24 cellular contexts compared by ENCODE assay signal in the genomic region with DNA sequence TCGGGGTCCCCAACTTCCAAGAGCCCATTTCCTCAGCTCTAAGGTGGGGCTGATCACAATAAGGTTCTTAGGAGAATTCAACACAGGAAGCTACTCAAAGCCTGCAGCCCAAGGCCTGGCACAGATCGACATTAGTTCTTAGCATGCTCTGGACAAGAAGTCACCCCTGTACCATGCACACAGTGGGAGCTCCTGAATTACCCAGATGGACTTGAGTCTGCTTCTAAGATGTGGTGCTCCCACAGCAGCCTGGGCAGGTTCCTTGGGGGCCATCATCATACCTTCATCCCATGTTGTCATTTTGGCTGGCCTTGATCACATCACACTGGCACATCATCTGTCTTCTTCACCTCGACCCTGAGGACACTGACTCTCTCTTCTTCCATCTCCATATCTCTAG.
"Had no signal": no experiment of that assay in that cellular context is flagged by ENCODE, and none has a peak within 500 bp of the region (broad histone marks: within the 10 kb centered on the region; RNA-seq: fewer than 3 reads in every experiment).

No MANE protein-coding gene starts in this region.

- H3K4me3 ChIP-seq: K562 had no signal

- H3K4me3 Mint-ChIP-seq: activated CD4-positive, alpha-beta memory T cell treated with anti-CD3 and anti-CD28 coated beads, Interleukin-2, amount 10 ng/mL, durations not matched to agents 7 days and 5 days; activated naive CD4-positive, alpha-beta T cell treated with anti-CD3 and anti-CD28 coated beads for 36 hours; activated T-helper 17 cell treated with anti-CD3 and anti-CD28 coated beads, Interleukin-2, amount 50 U/mL, for 72 hours; brain; T-helper 1 cell treated with Interleukin-12 subunit alpha and Interleukin-12 subunit beta and Interleukin-4 antibody, amounts not matched to agents 30 μg/mL and 1 μg/mL, for 36 hours; WTC11 had no signal

- H3K27ac Mint-ChIP-seq: activated CD4-positive, alpha-beta memory T cell treated with anti-CD3 and anti-CD28 coated beads, Interleukin-2, amount 10 ng/mL, durations not matched to agents 7 days and 5 days; activated naive CD4-positive, alpha-beta T cell treated with anti-CD3 and anti-CD28 coated beads for 36 hours; activated T-helper 17 cell treated with anti-CD3 and anti-CD28 coated beads, Interleukin-2, amount 50 U/mL, for 72 hours; T-helper 1 cell treated with Interleukin-12 subunit alpha and Interleukin-12 subunit beta and Interleukin-4 antibody, amounts not matched to agents 30 μg/mL and 1 μg/mL, for 36 hours; WTC11 had no signal

- H3K9me3 Mint-ChIP-seq: activated CD4-positive, alpha-beta memory T cell treated with anti-CD3 and anti-CD28 coated beads, Interleukin-2, amount 10 ng/mL, durations not matched to agents 7 days and 5 days; activated naive CD4-positive, alpha-beta T cell treated with anti-CD3 and anti-CD28 coated beads for 36 hours; activated T-helper 17 cell treated with anti-CD3 and anti-CD28 coated beads, Interleukin-2, amount 50 U/mL, for 72 hours; T-helper 1 cell treated with Interleukin-12 subunit alpha and Interleukin-12 subunit beta and Interleukin-4 antibody, amounts not matched to agents 30 μg/mL and 1 μg/mL, for 36 hours; WTC11 had no signal

- ATAC-seq: activated T-helper 17 cell treated with anti-CD3 and anti-CD28 coated beads, Interleukin-2, amount 50 U/mL, for 72 hours; K562; Panc1; WTC11 had no signal

- H3K36me3 Mint-ChIP-seq: brain, WTC11 had no signal

- DNase-seq: activated CD4-positive, alpha-beta memory T cell treated with anti-CD3 and anti-CD28 coated beads, Interleukin-2, amount 10 ng/mL, durations not matched to agents 7 days and 5 days; activated CD4-positive, alpha-beta T cell treated with anti-CD3 and anti-CD28 coated beads, Interleukin-2, amount 50 U/mL, for 1 hour; activated gamma-delta T cell; activated naive CD4-positive, alpha-beta T cell treated with anti-CD3 and anti-CD28 coated beads for 36 hours; activated T-cell treated with anti-CD3 and anti-CD28 coated beads for 4 hours; activated T-cell treated with anti-CD3 and anti-CD28 coated beads, Interleukin-2, amount 50 U/mL, for 48 hours; amniotic stem cell; Karpas-422; MM.1S; NCI-H1105; NCI-H1436; NCI-H1694 treated with DMSO at 0.1 percent for 48 hours; NCI-H2029 treated with DMSO at 0.1 percent for 48 hours; NCI-H510A treated with DMSO at 0.1 percent for 48 hours; NK-92 treated with Interleukin-12 subunit alpha and Interleukin-12 subunit beta, amount 100 ng/mL, for 24 hours; OCI-M1; RPMI8226; SHP77 treated with DMSO at 0.1 percent for 48 hours had no signal

- H3K4me1 Mint-ChIP-seq: activated CD4-positive, alpha-beta memory T cell treated with anti-CD3 and anti-CD28 coated beads, Interleukin-2, amount 10 ng/mL, durations not matched to agents 7 days and 5 days; activated T-helper 17 cell treated with anti-CD3 and anti-CD28 coated beads, Interleukin-2, amount 50 U/mL, for 72 hours had no signal
